In genomic region chr19:19866599-19867248, GRCh38 we compare ENCODE assay signal across 8 cellular contexts. TPM values are rescaled to one million over a fixed set of nuclear protein-coding genes. Genes with fewer than 3 reads are reported as not detected.
A peak's percentile ranks its signal among the peaks of the same experiment; 100 is the strongest.
DNase-seq lines count a peak whose midpoint lies in the region; ATAC-seq and TF ChIP-seq lines count a peak whose summit lies in the region.

No MANE protein-coding gene starts in this region.

- ATAC-seq in HG03520 (IDR thresholded peaks at IDR 0.05; ENCODE audit: unreplicated experiment) (no peak), GM18867 (IDR thresholded peaks at IDR 0.05; ENCODE audit: unreplicated experiment) (no peak)

- peaks cover 60% of the 10 kb centered on the region for H3K79me2 ChIP-seq in SU-DHL-6 (ENCODE audit: insufficient read depth, low read length)

- H4K20me1 ChIP-seq in SU-DHL-6 (ENCODE audit: low read depth, low read length), result no peaks in the 10 kb centered on the region

- H3K27ac ChIP-seq in SU-DHL-6 (ENCODE audit: low read depth, low read length) (peak overlapping the region; percentile 92), ascending aorta (peak overlapping the region; percentile 89 to 96)

- H3K9ac ChIP-seq in SU-DHL-6 (ENCODE audit: low read length), result peak overlapping the region; percentile 90

- H3K27me3 ChIP-seq in SU-DHL-6 (ENCODE audit: low read length) (no peaks in the 10 kb centered on the region), ascending aorta (no peaks in the 10 kb centered on the region)

- peaks cover 3 to 6% of the 10 kb centered on the region in 2 donors for H3K4me1 ChIP-seq in ascending aorta

- intact Hi-C loops in ascending aorta (cut with DNase I), result loop anchor here (2.0 kb wide), 1 partner anchor 90 kb away; no protein-coding TSS in a partner anchor

- TF ChIP-seq CTCF in SU-DHL-6 (IDR thresholded peaks at IDR 0.05; ENCODE audit: insufficient read depth, low read length, poor library complexity, severe bottlenecking) (no peak), ascending aorta (IDR thresholded peaks at IDR 0.05) (no peak)

- H2AFZ ChIP-seq in SU-DHL-6 (ENCODE audit: low read depth, low read length, severe bottlenecking), result peak overlapping the region; percentile 79

- H3K36me3 ChIP-seq in SU-DHL-6 (ENCODE audit: low read length) (peaks cover 13% of the 10 kb centered on the region; the same call in 1 of the 2 replicates), ascending aorta (no peaks in the 10 kb centered on the region)

- no peaks in the 10 kb centered on the region for H3K9me3 ChIP-seq in SU-DHL-6 (ENCODE audit: insufficient read depth, low read length)
- H3K9me3 ChIP-seq in ascending aorta, result no peaks in the 10 kb centered on the region
- H3K9me3 ChIP-seq in iPS-18c (ENCODE audit: control insufficient read depth, insufficient read depth, low read length), result no peaks in the 10 kb centered on the region

- H3K4me2 ChIP-seq in SU-DHL-6 (ENCODE audit: low read depth, low read length, poor library complexity, severe bottlenecking), result peak overlapping the region; percentile 85

- peak overlapping the region; percentile 98 for H3K4me3 ChIP-seq in SU-DHL-6 (ENCODE audit: insufficient read depth, low read length, poor library complexity, severe bottlenecking)
- peak overlapping the region; percentile 79 to 93 for H3K4me3 ChIP-seq in ascending aorta
- peak overlapping the region; percentile 92 for H3K4me3 ChIP-seq in iPS-18c (ENCODE audit: insufficient read depth, low read depth, low read length)

- DNase-seq in NCI-H510A treated with DMSO at 0.1 percent for 48 hours (lab: John Stamatoyannopoulos, UW) (peak; percentile 17), NCI-H510A (lab: John Stamatoyannopoulos, UW) (no peak), ascending aorta (ENCODE audit: low spot score in 2 of 2) (no peak)
- peak; percentile 22 to 25 for DNase-seq in stimulated activated CD4-positive, alpha-beta T cell treated with anti-CD3 and anti-CD28 coated beads, Interleukin-12 subunit alpha, Interleukin-12 subunit beta, amount 100 ng/mL, for 24 hours (ENCODE audit: low read depth in 2 of 2)

- peaks cover 6% of the 10 kb centered on the region; the same call in 1 of the 2 replicates for H3F3A ChIP-seq in SU-DHL-6 (ENCODE audit: insufficient read depth)

- no peaks in the 10 kb centered on the region for H3K9me2 ChIP-seq in SU-DHL-6 (replicated peaks; ENCODE audit: insufficient read depth, low read length)

RNA-seq across cellular contexts. Expression of gene ZNF253, which starts 1.0 kb away (rescaled TPM):
- 1.8 TPM for total RNA-seq in ascending aorta

RNA-seq across cellular contexts. Expression of gene ZNF93, which starts 34.0 kb away (rescaled TPM):
- total RNA-seq in ascending aorta, result 2.9 TPM

RNA-seq across cellular contexts. Expression of gene ZNF506, which starts 45.2 kb away (rescaled TPM):
- 22.4 TPM for total RNA-seq in ascending aorta

Comparison
In these comparisons a context has a peak if more than half of its experiments do, and no peak if none do; other contexts are left out.
1. DNase-seq: peak in NCI-H510A treated with DMSO at 0.1 percent for 48 hours (single experiment) and stimulated activated CD4-positive, alpha-beta T cell treated with anti-CD3 and anti-CD28 coated beads, Interleukin-12 subunit alpha, Interleukin-12 subunit beta, amount 100 ng/mL, for 24 hours (2 of 2); none in NCI-H510A (single experiment) and ascending aorta (0 of 2).
2. Peak in every context shown above with its lines, with median percentiles within 50 percentile points of each other: H3K4me3 ChIP-seq.